40 cellular contexts compared by ENCODE assay signal in the genomic region with DNA sequence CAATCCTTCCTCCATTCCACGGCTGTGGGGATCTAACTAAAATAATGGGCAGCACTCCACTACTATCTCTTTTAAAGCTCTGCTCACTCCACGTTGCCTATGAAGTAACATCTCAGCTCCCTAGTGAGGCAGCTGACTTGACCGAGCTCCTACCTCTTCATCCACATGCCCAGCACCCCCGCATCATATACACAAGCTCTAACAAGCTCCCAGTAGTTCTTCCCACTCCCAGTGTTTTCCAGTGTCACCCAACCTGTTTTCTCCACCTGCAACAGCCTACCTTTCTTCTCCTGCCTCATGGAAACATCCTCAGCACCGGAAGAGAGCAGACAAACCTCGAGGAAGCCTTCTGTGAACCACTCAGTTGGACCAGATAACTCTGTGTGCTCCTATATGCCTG. TPM values are rescaled to one million over a fixed set of nuclear protein-coding genes. Genes with fewer than 3 reads are reported as not detected.
"Had no signal": no experiment of that assay in that cellular context is flagged by ENCODE, and none has a peak within 500 bp of the region (broad histone marks: within the 10 kb centered on the region; RNA-seq: fewer than 3 reads in every experiment).

No MANE protein-coding gene starts in this region.

- H3K27ac Mint-ChIP-seq: activated CD4-positive, alpha-beta memory T cell treated with anti-CD3 and anti-CD28 coated beads for 36 hours; activated T-helper 1 cell treated with anti-CD3 and anti-CD28 coated beads, Interleukin-12 subunit alpha, Interleukin-12 subunit beta, Interleukin-2, Interleukin-4 antibody, amounts not matched to agents 30 ng/mL and 10 ng/mL and 1 ng/mL, durations not matched to agents 14 hours and 24 hours and 36 hours; naive thymus-derived CD8-positive, alpha-beta T cell; neural progenitor cell; stimulated activated memory B cell treated with anti-CD40 and anti-IgM and Interleukin-4, amounts not matched to agents 10 μg/mL and 1 μg/mL and 100 μg/mL, for 72 hours; stimulated activated naive CD8-positive, alpha-beta T cell treated with anti-CD3 and anti-CD28 coated beads, Interleukin-15, amount 100 ng/mL, for 72 hours; T-helper 2 cell treated with Interferon-gamma antibody and Interleukin-4, amounts not matched to agents 5 μg/mL and 100 μg/mL, for 36 hours had no signal

- ATAC-seq: activated CD4-positive, CD25-positive, alpha-beta regulatory T cell treated with anti-CD3 and anti-CD28 coated beads, Interleukin-2, amount 50 U/mL, for 24 hours; gastroesophageal sphincter; left colon; naive thymus-derived CD8-positive, alpha-beta T cell; psoas muscle; stimulated activated memory B cell treated with anti-CD40 and anti-IgM and Interleukin-4, amounts not matched to agents 10 μg/mL and 1 μg/mL and 100 μg/mL, for 72 hours; stimulated activated naive CD8-positive, alpha-beta T cell treated with anti-CD3 and anti-CD28 coated beads, Interleukin-15, amount 100 ng/mL, for 72 hours had no signal

- H3K36me3 Mint-ChIP-seq: activated CD4-positive, alpha-beta memory T cell treated with anti-CD3 and anti-CD28 coated beads for 36 hours; naive thymus-derived CD8-positive, alpha-beta T cell; stimulated activated memory B cell treated with anti-CD40 and anti-IgM and Interleukin-4, amounts not matched to agents 10 μg/mL and 1 μg/mL and 100 μg/mL, for 72 hours had no signal

- H3K4me1 Mint-ChIP-seq: naive thymus-derived CD8-positive, alpha-beta T cell; stimulated activated memory B cell treated with anti-CD40 and anti-IgM and Interleukin-4, amounts not matched to agents 10 μg/mL and 1 μg/mL and 100 μg/mL, for 72 hours; stimulated activated naive CD8-positive, alpha-beta T cell treated with anti-CD3 and anti-CD28 coated beads, Interleukin-15, amount 100 ng/mL, for 72 hours had no signal

- H3K36me3 ChIP-seq: gastroesophageal sphincter, neural progenitor cell, sigmoid colon, upper lobe of left lung, vagina had no signal

- DNase-seq: activated CD4-positive, alpha-beta memory T cell treated with anti-CD3 and anti-CD28 coated beads for 36 hours; activated CD4-positive, alpha-beta T cell treated with anti-CD3 and anti-CD28 coated beads for 48 hours; activated CD8-positive, alpha-beta memory T cell treated with anti-CD3 and anti-CD28 coated beads, Interleukin-2, amount 50 U/mL, for 4 hours; activated gamma-delta T cell; activated naive CD4-positive, alpha-beta T cell treated with anti-CD3 and anti-CD28 coated beads, Interleukin-2, amount 50 U/mL, for 16 hours; activated T-cell treated with anti-CD3 and anti-CD28 coated beads, Interleukin-2, amount 50 U/mL, for 1 hour; amygdala; dermis blood vessel endothelial cell; effector CD4-positive, alpha-beta T cell; erythroblast; head of caudate nucleus; hippocampal formation; kidney; left colon; midbrain; naive thymus-derived CD8-positive, alpha-beta T cell; occipital lobe; psoas muscle; sigmoid colon; stimulated activated CD4-positive, alpha-beta T cell treated with anti-CD3 and anti-CD28 coated beads, Interleukin-1b, Interleukin-23, amount 100 ng/mL, for 48 hours; stimulated activated CD4-positive, alpha-beta T cell treated with anti-CD3 and anti-CD28 coated beads, Interleukin-4, amount 100 ng/mL, for 4 hours; stimulated activated CD8-positive, alpha-beta memory T cell treated with anti-CD3 and anti-CD28 coated beads, Interleukin-4, amount 100 ng/mL, for 48 hours; stimulated activated naive CD8-positive, alpha-beta T cell treated with anti-CD3 and anti-CD28 coated beads, Interleukin-15, amount 100 ng/mL, for 72 hours; substantia nigra; T-helper 1 cell; upper lobe of left lung had no signal

- H3K27me3 ChIP-seq: gastroesophageal sphincter, neural progenitor cell, sigmoid colon, upper lobe of left lung, vagina had no signal

- H3K27me3 Mint-ChIP-seq: activated CD4-positive, alpha-beta memory T cell treated with anti-CD3 and anti-CD28 coated beads for 36 hours; stimulated activated memory B cell treated with anti-CD40 and anti-IgM and Interleukin-4, amounts not matched to agents 10 μg/mL and 1 μg/mL and 100 μg/mL, for 72 hours; stimulated activated naive CD8-positive, alpha-beta T cell treated with anti-CD3 and anti-CD28 coated beads, Interleukin-15, amount 100 ng/mL, for 72 hours had no signal

- H3K4me3 Mint-ChIP-seq: activated CD4-positive, alpha-beta memory T cell treated with anti-CD3 and anti-CD28 coated beads for 36 hours; activated T-helper 1 cell treated with anti-CD3 and anti-CD28 coated beads, Interleukin-12 subunit alpha, Interleukin-12 subunit beta, Interleukin-2, Interleukin-4 antibody, amounts not matched to agents 30 ng/mL and 10 ng/mL and 1 ng/mL, durations not matched to agents 14 hours and 24 hours and 36 hours; naive thymus-derived CD8-positive, alpha-beta T cell; neural progenitor cell; stimulated activated memory B cell treated with anti-CD40 and anti-IgM and Interleukin-4, amounts not matched to agents 10 μg/mL and 1 μg/mL and 100 μg/mL, for 72 hours; stimulated activated naive CD8-positive, alpha-beta T cell treated with anti-CD3 and anti-CD28 coated beads, Interleukin-15, amount 100 ng/mL, for 72 hours; T-helper 2 cell treated with Interferon-gamma antibody and Interleukin-4, amounts not matched to agents 5 μg/mL and 100 μg/mL, for 36 hours had no signal

- H3K9ac ChIP-seq: neural progenitor cell, parathyroid adenoma had no signal

- H3K9me3 Mint-ChIP-seq: activated T-helper 1 cell treated with anti-CD3 and anti-CD28 coated beads, Interleukin-12 subunit alpha, Interleukin-12 subunit beta, Interleukin-2, Interleukin-4 antibody, amounts not matched to agents 30 ng/mL and 10 ng/mL and 1 ng/mL, durations not matched to agents 14 hours and 24 hours and 36 hours; stimulated activated memory B cell treated with anti-CD40 and anti-IgM and Interleukin-4, amounts not matched to agents 10 μg/mL and 1 μg/mL and 100 μg/mL, for 72 hours had no signal

- H3K4me2 ChIP-seq: neural progenitor cell had no signal

- FAIRE-seq: colon, endometrium, kidney, TTC549 had no signal

- H2AFZ ChIP-seq: neural progenitor cell, parathyroid adenoma had no signal

- H3K9me3 ChIP-seq: gastroesophageal sphincter, psoas muscle, sigmoid colon, upper lobe of left lung, vagina had no signal

- H3K4me3 ChIP-seq: gastroesophageal sphincter, neural progenitor cell, psoas muscle, sigmoid colon, smooth muscle cell, upper lobe of left lung, vagina had no signal

- H3K4me1 ChIP-seq: parathyroid adenoma, upper lobe of left lung, vagina had no signal

- H3K27ac ChIP-seq: gastroesophageal sphincter, neural progenitor cell, parathyroid adenoma, psoas muscle, sigmoid colon, upper lobe of left lung, vagina, VCaP had no signal

- H3K79me2 ChIP-seq: parathyroid adenoma had no signal

RNA-seq across cellular contexts. Expression of gene ELAVL2, which starts 50.5 kb away (rescaled TPM):
- total RNA-seq: activated CD4-positive, alpha-beta memory T cell treated with anti-CD3 and anti-CD28 coated beads for 36 hours; activated CD8-positive, alpha-beta memory T cell treated with anti-CD3 and anti-CD28 coated beads for 36 hours; activated T-helper 1 cell treated with anti-CD3 and anti-CD28 coated beads, Interleukin-12 subunit alpha, Interleukin-12 subunit beta, Interleukin-2, Interleukin-4 antibody, amounts not matched to agents 30 ng/mL and 10 ng/mL and 1 ng/mL, durations not matched to agents 14 hours and 24 hours and 36 hours; naive thymus-derived CD8-positive, alpha-beta T cell had no signal
